Comparison of ENCODE assay signal across 19 cellular contexts in genomic region chrX:140431521-140431920, GRCh38.
"Had no signal": no experiment of that assay in that cellular context is flagged by ENCODE, and none has a peak within 500 bp of the region (broad histone marks: within the 10 kb centered on the region; RNA-seq: fewer than 3 reads in every experiment).

No MANE protein-coding gene starts in this region.

- H3K4me3 ChIP-seq: colonic mucosa, esophagus muscularis mucosa, skin epidermis, thyroid gland had no signal

- DNase-seq: activated CD4-positive, alpha-beta T cell treated with anti-CD3 and anti-CD28 coated beads, Interleukin-2, amount 50 U/mL, for 1 hour; activated naive CD4-positive, alpha-beta T cell treated with anti-CD3 and anti-CD28 coated beads for 36 hours; activated naive CD8-positive, alpha-beta T cell treated with anti-CD3 and anti-CD28 coated beads, Interleukin-2, amount 50 U/mL, for 24 hours; activated T-cell treated with anti-CD3 and anti-CD28 coated beads for 4 hours; aorta; central memory CD4-positive, alpha-beta T cell; colonic mucosa; foreskin fibroblast; left ventricle myocardium superior; mesendoderm; stimulated activated CD4-positive, alpha-beta T cell treated with anti-CD3 and anti-CD28 coated beads, Interleukin-15, amount 100 ng/mL, for 24 hours; stimulated activated CD4-positive, alpha-beta T cell treated with anti-CD3 and anti-CD28 coated beads, Interleukin-4, amount 100 ng/mL, for 1 hour; stimulated activated naive B cell treated with anti-CD40 and anti-IgM and Interleukin-4, amounts not matched to agents 10 μg/mL and 1 μg/mL and 100 μg/mL, for 72 hours; T-helper 9 cell; thyroid gland had no signal

- H3K27ac ChIP-seq: colonic mucosa, esophagus muscularis mucosa, skin epidermis, thyroid gland had no signal

- H3K36me3 Mint-ChIP-seq: stimulated activated naive B cell treated with anti-CD40 and anti-IgM and Interleukin-4, amounts not matched to agents 10 μg/mL and 1 μg/mL and 100 μg/mL, for 72 hours had no signal

- H3K4me3 Mint-ChIP-seq: activated naive CD4-positive, alpha-beta T cell treated with anti-CD3 and anti-CD28 coated beads for 36 hours; activated naive CD8-positive, alpha-beta T cell treated with anti-CD3 and anti-CD28 coated beads, Interleukin-2, amount 50 U/mL, for 24 hours; nephron; stimulated activated naive B cell treated with anti-CD40 and anti-IgM and Interleukin-4, amounts not matched to agents 10 μg/mL and 1 μg/mL and 100 μg/mL, for 72 hours had no signal

- H3K9me3 Mint-ChIP-seq: activated naive CD4-positive, alpha-beta T cell treated with anti-CD3 and anti-CD28 coated beads for 36 hours; activated naive CD8-positive, alpha-beta T cell treated with anti-CD3 and anti-CD28 coated beads, Interleukin-2, amount 50 U/mL, for 24 hours; nephron; stimulated activated naive B cell treated with anti-CD40 and anti-IgM and Interleukin-4, amounts not matched to agents 10 μg/mL and 1 μg/mL and 100 μg/mL, for 72 hours had no signal

- FAIRE-seq: urothelium cell line had no signal

- H3K9me3 ChIP-seq: colonic mucosa, esophagus muscularis mucosa, thyroid gland had no signal

- H3K36me3 ChIP-seq: colonic mucosa, esophagus muscularis mucosa, thyroid gland had no signal

- H3K27me3 ChIP-seq: colonic mucosa, thyroid gland had no signal

- ATAC-seq: activated naive CD8-positive, alpha-beta T cell treated with anti-CD3 and anti-CD28 coated beads, Interleukin-2, amount 50 U/mL, for 24 hours; stimulated activated naive B cell treated with anti-CD40 and anti-IgM and Interleukin-4, amounts not matched to agents 10 μg/mL and 1 μg/mL and 100 μg/mL, for 72 hours had no signal

- H3K4me1 ChIP-seq: colonic mucosa had no signal

- H3K27me3 Mint-ChIP-seq: stimulated activated naive B cell treated with anti-CD40 and anti-IgM and Interleukin-4, amounts not matched to agents 10 μg/mL and 1 μg/mL and 100 μg/mL, for 72 hours had no signal

- H3K27ac Mint-ChIP-seq: activated naive CD4-positive, alpha-beta T cell treated with anti-CD3 and anti-CD28 coated beads for 36 hours; activated naive CD8-positive, alpha-beta T cell treated with anti-CD3 and anti-CD28 coated beads, Interleukin-2, amount 50 U/mL, for 24 hours; nephron; stimulated activated naive B cell treated with anti-CD40 and anti-IgM and Interleukin-4, amounts not matched to agents 10 μg/mL and 1 μg/mL and 100 μg/mL, for 72 hours had no signal

- H3K4me1 Mint-ChIP-seq: activated naive CD8-positive, alpha-beta T cell treated with anti-CD3 and anti-CD28 coated beads, Interleukin-2, amount 50 U/mL, for 24 hours; nephron; stimulated activated naive B cell treated with anti-CD40 and anti-IgM and Interleukin-4, amounts not matched to agents 10 μg/mL and 1 μg/mL and 100 μg/mL, for 72 hours had no signal
